Comparison of ENCODE assay signal across 18 cellular contexts in genomic region chr16:19173649-19174383, GRCh38. TPM values are rescaled to one million over a fixed set of nuclear protein-coding genes. Genes with fewer than 3 reads are reported as not detected.
"Had no signal": no experiment of that assay in that cellular context is flagged by ENCODE, and none has a peak within 500 bp of the region (broad histone marks: within the 10 kb centered on the region; RNA-seq: fewer than 3 reads in every experiment).

No MANE protein-coding gene starts in this region.

- H3K4me3 Mint-ChIP-seq: activated CD4-positive, alpha-beta memory T cell treated with anti-CD3 and anti-CD28 coated beads for 36 hours; activated CD4-positive, alpha-beta T cell treated with anti-CD3 and anti-CD28 coated beads for 36 hours; activated CD8-positive, alpha-beta memory T cell treated with anti-CD3 and anti-CD28 coated beads, Interleukin-2, amount 10 ng/mL, durations not matched to agents 7 days and 5 days; activated naive CD4-positive, alpha-beta T cell treated with anti-CD3 and anti-CD28 coated beads, Interleukin-2, amount 10 ng/mL, durations not matched to agents 7 days and 5 days; mesothelial cell of epicardium had no signal

- H3K9me3 ChIP-seq: transverse colon, vagina had no signal

- H3K9me3 Mint-ChIP-seq: activated CD4-positive, alpha-beta memory T cell treated with anti-CD3 and anti-CD28 coated beads for 36 hours; activated naive CD4-positive, alpha-beta T cell treated with anti-CD3 and anti-CD28 coated beads, Interleukin-2, amount 10 ng/mL, durations not matched to agents 7 days and 5 days; activated T-helper 2 cell treated with anti-CD3 and anti-CD28 coated beads, Interferon-gamma antibody, Interleukin-2, Interleukin-4, amounts not matched to agents 10 μg/mL and 5 μg/mL and 100 μg/mL, durations not matched to agents 14 hours and 24 hours and 36 hours; mesothelial cell of epicardium had no signal

- H3K36me3 Mint-ChIP-seq: activated CD4-positive, alpha-beta memory T cell treated with anti-CD3 and anti-CD28 coated beads for 36 hours; activated CD8-positive, alpha-beta memory T cell treated with anti-CD3 and anti-CD28 coated beads, Interleukin-2, amount 10 ng/mL, durations not matched to agents 7 days and 5 days; activated naive CD4-positive, alpha-beta T cell treated with anti-CD3 and anti-CD28 coated beads, Interleukin-2, amount 10 ng/mL, durations not matched to agents 7 days and 5 days had no signal

- H3K27ac Mint-ChIP-seq: activated CD4-positive, alpha-beta memory T cell treated with anti-CD3 and anti-CD28 coated beads for 36 hours; activated CD4-positive, alpha-beta T cell treated with anti-CD3 and anti-CD28 coated beads for 36 hours; activated CD8-positive, alpha-beta memory T cell treated with anti-CD3 and anti-CD28 coated beads, Interleukin-2, amount 10 ng/mL, durations not matched to agents 7 days and 5 days; activated naive CD4-positive, alpha-beta T cell treated with anti-CD3 and anti-CD28 coated beads, Interleukin-2, amount 10 ng/mL, durations not matched to agents 7 days and 5 days; activated T-helper 2 cell treated with anti-CD3 and anti-CD28 coated beads, Interferon-gamma antibody, Interleukin-2, Interleukin-4, amounts not matched to agents 10 μg/mL and 5 μg/mL and 100 μg/mL, durations not matched to agents 14 hours and 24 hours and 36 hours; mesothelial cell of epicardium had no signal

- ATAC-seq: activated CD4-positive, alpha-beta T cell treated with anti-CD3 and anti-CD28 coated beads for 36 hours; activated CD8-positive, alpha-beta memory T cell treated with anti-CD3 and anti-CD28 coated beads, Interleukin-2, amount 10 ng/mL, durations not matched to agents 7 days and 5 days; stimulated activated naive CD8-positive, alpha-beta T cell treated with anti-CD3 and anti-CD28 coated beads, Interleukin-15, Interleukin-2, amounts not matched to agents 100 U/mL and 50 U/mL, for 24 hours had no signal

- H3K4me3 ChIP-seq: skin epidermis, transverse colon, vagina had no signal

- H3K27ac ChIP-seq: skin epidermis, transverse colon, vagina had no signal

- H3K4me1 Mint-ChIP-seq: activated CD4-positive, alpha-beta T cell treated with anti-CD3 and anti-CD28 coated beads for 36 hours; activated naive CD4-positive, alpha-beta T cell treated with anti-CD3 and anti-CD28 coated beads, Interleukin-2, amount 10 ng/mL, durations not matched to agents 7 days and 5 days had no signal

- H3K36me3 ChIP-seq: transverse colon, vagina had no signal

- DNase-seq: activated CD4-positive, alpha-beta memory T cell treated with anti-CD3 and anti-CD28 coated beads for 36 hours; activated CD4-positive, alpha-beta T cell treated with anti-CD3 and anti-CD28 coated beads for 36 hours; activated CD8-positive, alpha-beta memory T cell treated with anti-CD3 and anti-CD28 coated beads, Interleukin-2, amount 10 ng/mL, durations not matched to agents 7 days and 5 days; activated naive CD4-positive, alpha-beta T cell treated with anti-CD3 and anti-CD28 coated beads, Interleukin-2, amount 10 ng/mL, durations not matched to agents 7 days and 5 days; activated T-cell treated with anti-CD3 and anti-CD28 coated beads, Interleukin-2, amount 50 U/mL, for 1 hour; erythroblast; hippocampal formation; kidney; retina; stimulated activated CD4-positive, alpha-beta T cell treated with anti-CD3 and anti-CD28 coated beads, Interleukin-15, amount 100 ng/mL, for 24 hours; stimulated activated CD4-positive, alpha-beta T cell treated with anti-CD3 and anti-CD28 coated beads, Interleukin-4, amount 100 ng/mL, for 24 hours; stimulated activated naive CD8-positive, alpha-beta T cell treated with anti-CD3 and anti-CD28 coated beads, Interleukin-15, Interleukin-2, amounts not matched to agents 100 U/mL and 50 U/mL, for 24 hours; transverse colon had no signal

- H3K27me3 ChIP-seq: vagina had no signal

RNA-seq across cellular contexts. Expression of gene SYT17, which starts 5.8 kb away (rescaled TPM):
- total RNA-seq: activated CD4-positive, alpha-beta T cell treated with anti-CD3 and anti-CD28 coated beads for 36 hours; activated CD8-positive, alpha-beta memory T cell treated with anti-CD3 and anti-CD28 coated beads, Interleukin-2, amount 10 ng/mL, durations not matched to agents 7 days and 5 days; T-helper 1 cell treated with Interleukin-12 subunit alpha and Interleukin-12 subunit beta and Interleukin-4 antibody, amounts not matched to agents 30 ng/mL and 1 ng/mL, for 36 hours had no signal
